In the genomic region with DNA sequence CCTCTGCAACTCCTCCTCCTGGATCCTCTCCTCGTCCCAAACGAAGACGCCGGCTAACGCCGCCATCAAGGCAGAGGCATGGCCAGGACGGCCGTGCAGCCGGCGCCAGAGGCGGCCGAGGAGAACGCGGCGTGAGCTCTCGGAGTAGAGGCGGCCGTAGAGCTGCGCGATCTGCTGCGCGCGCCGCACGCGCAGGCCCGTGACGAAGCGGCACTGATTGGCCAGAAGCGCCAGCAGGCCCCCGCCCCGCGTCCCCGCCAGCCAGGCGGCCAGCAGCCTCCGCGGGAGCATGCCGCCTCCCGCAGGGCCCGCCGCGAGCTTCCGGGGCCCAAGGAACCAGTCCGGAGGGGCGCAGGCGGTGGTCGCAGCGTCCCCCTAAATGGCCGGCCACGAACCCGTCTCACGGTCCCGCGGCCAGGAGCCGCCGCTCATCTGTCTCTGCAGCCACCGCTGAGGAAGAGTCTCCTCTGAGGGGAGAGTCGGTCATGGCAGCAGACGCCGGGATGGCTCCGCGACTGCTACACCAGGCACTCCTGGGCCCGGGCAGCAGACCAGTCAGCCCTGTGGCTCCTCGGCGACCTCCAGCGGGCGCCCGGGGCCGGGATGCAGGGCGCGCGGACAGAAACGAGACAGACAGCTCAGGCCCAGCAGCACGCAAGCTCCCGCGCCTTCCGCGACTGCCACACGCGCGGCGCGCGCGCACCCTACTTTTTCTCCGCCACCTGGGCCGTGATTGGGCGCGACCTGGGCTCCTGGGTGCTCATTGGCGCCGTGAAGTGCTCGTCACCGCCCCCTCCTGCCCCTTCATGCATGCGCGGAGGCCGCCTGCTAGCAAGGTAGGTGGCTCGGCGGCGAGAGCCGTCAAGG, we compare ENCODE assay signal across 1 cellular context.
TF ChIP-seq lines count a peak whose summit lies in the region.

A gene with protein sequence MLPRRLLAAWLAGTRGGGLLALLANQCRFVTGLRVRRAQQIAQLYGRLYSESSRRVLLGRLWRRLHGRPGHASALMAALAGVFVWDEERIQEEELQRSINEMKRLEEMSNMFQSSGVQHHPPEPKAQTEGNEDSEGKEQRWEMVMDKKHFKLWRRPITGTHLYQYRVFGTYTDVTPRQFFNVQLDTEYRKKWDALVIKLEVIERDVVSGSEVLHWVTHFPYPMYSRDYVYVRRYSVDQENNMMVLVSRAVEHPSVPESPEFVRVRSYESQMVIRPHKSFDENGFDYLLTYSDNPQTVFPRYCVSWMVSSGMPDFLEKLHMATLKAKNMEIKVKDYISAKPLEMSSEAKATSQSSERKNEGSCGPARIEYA (minus strand): TSS at position 684 of the 867 bp plus-strand sequence. CDS start 393 bp downstream, at position 291.

TF ChIP-seq in HepG2, 621 proteins besides CTCF, POLR2A, EP300 and RAD21 (continued from another document and continues in another):
- TF ChIP-seq, protein P1, sequence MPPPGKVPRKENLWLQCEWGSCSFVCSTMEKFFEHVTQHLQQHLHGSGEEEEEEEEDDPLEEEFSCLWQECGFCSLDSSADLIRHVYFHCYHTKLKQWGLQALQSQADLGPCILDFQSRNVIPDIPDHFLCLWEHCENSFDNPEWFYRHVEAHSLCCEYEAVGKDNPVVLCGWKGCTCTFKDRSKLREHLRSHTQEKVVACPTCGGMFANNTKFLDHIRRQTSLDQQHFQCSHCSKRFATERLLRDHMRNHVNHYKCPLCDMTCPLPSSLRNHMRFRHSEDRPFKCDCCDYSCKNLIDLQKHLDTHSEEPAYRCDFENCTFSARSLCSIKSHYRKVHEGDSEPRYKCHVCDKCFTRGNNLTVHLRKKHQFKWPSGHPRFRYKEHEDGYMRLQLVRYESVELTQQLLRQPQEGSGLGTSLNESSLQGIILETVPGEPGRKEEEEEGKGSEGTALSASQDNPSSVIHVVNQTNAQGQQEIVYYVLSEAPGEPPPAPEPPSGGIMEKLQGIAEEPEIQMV (CRISPR knock-in tag; IDR thresholded peaks at IDR 0.05; ENCODE audit: low read depth): peak; percentile 86
- TF ChIP-seq, protein P2, sequence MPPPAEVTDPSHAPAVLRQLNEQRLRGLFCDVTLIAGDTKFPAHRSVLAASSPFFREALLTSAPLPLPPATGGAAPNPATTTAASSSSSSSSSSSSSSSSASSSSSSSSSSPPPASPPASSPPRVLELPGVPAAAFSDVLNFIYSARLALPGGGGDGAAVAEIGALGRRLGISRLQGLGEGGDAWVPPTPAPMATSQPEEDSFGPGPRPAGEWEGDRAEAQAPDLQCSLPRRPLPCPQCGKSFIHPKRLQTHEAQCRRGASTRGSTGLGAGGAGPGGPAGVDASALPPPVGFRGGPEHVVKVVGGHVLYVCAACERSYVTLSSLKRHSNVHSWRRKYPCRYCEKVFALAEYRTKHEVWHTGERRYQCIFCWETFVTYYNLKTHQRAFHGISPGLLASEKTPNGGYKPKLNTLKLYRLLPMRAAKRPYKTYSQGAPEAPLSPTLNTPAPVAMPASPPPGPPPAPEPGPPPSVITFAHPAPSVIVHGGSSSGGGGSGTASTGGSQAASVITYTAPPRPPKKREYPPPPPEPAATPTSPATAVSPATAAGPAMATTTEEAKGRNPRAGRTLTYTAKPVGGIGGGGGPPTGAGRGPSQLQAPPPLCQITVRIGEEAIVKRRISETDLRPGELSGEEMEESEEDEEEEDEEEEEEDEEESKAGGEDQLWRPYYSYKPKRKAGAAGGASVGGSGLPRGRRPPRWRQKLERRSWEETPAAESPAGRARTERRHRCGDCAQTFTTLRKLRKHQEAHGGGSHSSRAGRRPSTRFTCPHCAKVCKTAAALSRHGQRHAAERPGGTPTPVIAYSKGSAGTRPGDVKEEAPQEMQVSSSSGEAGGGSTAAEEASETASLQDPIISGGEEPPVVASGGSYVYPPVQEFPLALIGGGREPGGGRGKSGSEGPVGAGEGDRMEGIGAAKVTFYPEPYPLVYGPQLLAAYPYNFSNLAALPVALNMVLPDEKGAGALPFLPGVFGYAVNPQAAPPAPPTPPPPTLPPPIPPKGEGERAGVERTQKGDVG (CRISPR knock-in tag; IDR thresholded peaks at IDR 0.05; ENCODE audit: borderline replicate concordance): 0 out of 2 replicates have a peak, but pooled peaks have one; percentile 82
- TF ChIP-seq MTF1 (CRISPR knock-in tag; IDR thresholded peaks at IDR 0.05): no peak
- TF ChIP-seq, protein P3, sequence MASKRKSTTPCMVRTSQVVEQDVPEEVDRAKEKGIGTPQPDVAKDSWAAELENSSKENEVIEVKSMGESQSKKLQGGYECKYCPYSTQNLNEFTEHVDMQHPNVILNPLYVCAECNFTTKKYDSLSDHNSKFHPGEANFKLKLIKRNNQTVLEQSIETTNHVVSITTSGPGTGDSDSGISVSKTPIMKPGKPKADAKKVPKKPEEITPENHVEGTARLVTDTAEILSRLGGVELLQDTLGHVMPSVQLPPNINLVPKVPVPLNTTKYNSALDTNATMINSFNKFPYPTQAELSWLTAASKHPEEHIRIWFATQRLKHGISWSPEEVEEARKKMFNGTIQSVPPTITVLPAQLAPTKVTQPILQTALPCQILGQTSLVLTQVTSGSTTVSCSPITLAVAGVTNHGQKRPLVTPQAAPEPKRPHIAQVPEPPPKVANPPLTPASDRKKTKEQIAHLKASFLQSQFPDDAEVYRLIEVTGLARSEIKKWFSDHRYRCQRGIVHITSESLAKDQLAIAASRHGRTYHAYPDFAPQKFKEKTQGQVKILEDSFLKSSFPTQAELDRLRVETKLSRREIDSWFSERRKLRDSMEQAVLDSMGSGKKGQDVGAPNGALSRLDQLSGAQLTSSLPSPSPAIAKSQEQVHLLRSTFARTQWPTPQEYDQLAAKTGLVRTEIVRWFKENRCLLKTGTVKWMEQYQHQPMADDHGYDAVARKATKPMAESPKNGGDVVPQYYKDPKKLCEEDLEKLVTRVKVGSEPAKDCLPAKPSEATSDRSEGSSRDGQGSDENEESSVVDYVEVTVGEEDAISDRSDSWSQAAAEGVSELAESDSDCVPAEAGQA (IDR thresholded peaks at IDR 0.05; ENCODE audit: low read depth): peak; percentile 88; the same call in 1 of the 2 replicates
- TF ChIP-seq, protein P3 (CRISPR knock-in tag; IDR thresholded peaks at IDR 0.05; ENCODE audit: borderline replicate concordance): no peak; the same call in 1 of the 2 replicates
- no peak; the same call in 1 of the 2 replicates for TF ChIP-seq SOX5 (CRISPR knock-in tag; IDR thresholded peaks at IDR 0.05; ENCODE audit: borderline replicate concordance)
- TF ChIP-seq, protein P4, sequence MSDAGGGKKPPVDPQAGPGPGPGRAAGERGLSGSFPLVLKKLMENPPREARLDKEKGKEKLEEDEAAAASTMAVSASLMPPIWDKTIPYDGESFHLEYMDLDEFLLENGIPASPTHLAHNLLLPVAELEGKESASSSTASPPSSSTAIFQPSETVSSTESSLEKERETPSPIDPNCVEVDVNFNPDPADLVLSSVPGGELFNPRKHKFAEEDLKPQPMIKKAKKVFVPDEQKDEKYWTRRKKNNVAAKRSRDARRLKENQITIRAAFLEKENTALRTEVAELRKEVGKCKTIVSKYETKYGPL (CRISPR knock-in tag; IDR thresholded peaks at IDR 0.05): no peak
- TF ChIP-seq, protein P5, sequence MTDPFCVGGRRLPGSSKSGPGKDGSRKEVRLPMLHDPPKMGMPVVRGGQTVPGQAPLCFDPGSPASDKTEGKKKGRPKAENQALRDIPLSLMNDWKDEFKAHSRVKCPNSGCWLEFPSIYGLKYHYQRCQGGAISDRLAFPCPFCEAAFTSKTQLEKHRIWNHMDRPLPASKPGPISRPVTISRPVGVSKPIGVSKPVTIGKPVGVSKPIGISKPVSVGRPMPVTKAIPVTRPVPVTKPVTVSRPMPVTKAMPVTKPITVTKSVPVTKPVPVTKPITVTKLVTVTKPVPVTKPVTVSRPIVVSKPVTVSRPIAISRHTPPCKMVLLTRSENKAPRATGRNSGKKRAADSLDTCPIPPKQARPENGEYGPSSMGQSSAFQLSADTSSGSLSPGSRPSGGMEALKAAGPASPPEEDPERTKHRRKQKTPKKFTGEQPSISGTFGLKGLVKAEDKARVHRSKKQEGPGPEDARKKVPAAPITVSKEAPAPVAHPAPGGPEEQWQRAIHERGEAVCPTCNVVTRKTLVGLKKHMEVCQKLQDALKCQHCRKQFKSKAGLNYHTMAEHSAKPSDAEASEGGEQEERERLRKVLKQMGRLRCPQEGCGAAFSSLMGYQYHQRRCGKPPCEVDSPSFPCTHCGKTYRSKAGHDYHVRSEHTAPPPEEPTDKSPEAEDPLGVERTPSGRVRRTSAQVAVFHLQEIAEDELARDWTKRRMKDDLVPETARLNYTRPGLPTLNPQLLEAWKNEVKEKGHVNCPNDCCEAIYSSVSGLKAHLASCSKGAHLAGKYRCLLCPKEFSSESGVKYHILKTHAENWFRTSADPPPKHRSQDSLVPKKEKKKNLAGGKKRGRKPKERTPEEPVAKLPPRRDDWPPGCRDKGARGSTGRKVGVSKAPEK (CRISPR knock-in tag; IDR thresholded peaks at IDR 0.05; ENCODE audit: borderline replicate concordance): 0 out of 2 replicates have a peak, but pooled peaks have one; percentile 55
- peak; percentile 69; the same call in 1 of the 2 replicates for TF ChIP-seq MTA1 (CRISPR knock-in tag; IDR thresholded peaks at IDR 0.05; ENCODE audit: borderline replicate concordance)
- peak; percentile 81; the same call in 1 of the 2 replicates for TF ChIP-seq HOXD1 (CRISPR knock-in tag; IDR thresholded peaks at IDR 0.05)
- TF ChIP-seq ZNF792 (CRISPR knock-in tag; IDR thresholded peaks at IDR 0.05): peak; percentile 81
- TF ChIP-seq ZNF430 (CRISPR knock-in tag; IDR thresholded peaks at IDR 0.05): peak; percentile 98
- no peak for TF ChIP-seq CBX2 (IDR thresholded peaks at IDR 0.05; ENCODE audit: low read depth, low read length)
- no peak for TF ChIP-seq CBX2 (CRISPR knock-in tag; IDR thresholded peaks at IDR 0.05; ENCODE audit: low read depth)
- peak; percentile 93 for TF ChIP-seq HNF4A (CRISPR knock-in tag; IDR thresholded peaks at IDR 0.05)
- no peak; the same call in none of the 2 replicates for TF ChIP-seq ONECUT2 (CRISPR knock-in tag; IDR thresholded peaks at IDR 0.05)
- peak; percentile 24; the same call in 1 of the 2 replicates for TF ChIP-seq ZKSCAN8 (CRISPR knock-in tag; IDR thresholded peaks at IDR 0.05; ENCODE audit: borderline replicate concordance)
- no peak for TF ChIP-seq PCBP2 (optimal IDR thresholded peaks at IDR 0.05; ENCODE audit: low read depth, low read length, poor library complexity, severe bottlenecking)
- peak; percentile 53 for TF ChIP-seq RFX5 (IDR thresholded peaks at IDR 0.05; ENCODE audit: low read depth, low read length)
- TF ChIP-seq, protein P6, sequence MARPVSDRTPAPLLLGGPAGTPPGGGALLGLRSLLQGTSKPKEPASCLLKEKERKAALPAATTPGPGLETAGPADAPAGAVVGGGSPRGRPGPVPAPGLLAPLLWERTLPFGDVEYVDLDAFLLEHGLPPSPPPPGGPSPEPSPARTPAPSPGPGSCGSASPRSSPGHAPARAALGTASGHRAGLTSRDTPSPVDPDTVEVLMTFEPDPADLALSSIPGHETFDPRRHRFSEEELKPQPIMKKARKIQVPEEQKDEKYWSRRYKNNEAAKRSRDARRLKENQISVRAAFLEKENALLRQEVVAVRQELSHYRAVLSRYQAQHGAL (CRISPR knock-in tag; IDR thresholded peaks at IDR 0.05; ENCODE audit: not compliant biosample characterization): no peak
- TF ChIP-seq, protein P7, sequence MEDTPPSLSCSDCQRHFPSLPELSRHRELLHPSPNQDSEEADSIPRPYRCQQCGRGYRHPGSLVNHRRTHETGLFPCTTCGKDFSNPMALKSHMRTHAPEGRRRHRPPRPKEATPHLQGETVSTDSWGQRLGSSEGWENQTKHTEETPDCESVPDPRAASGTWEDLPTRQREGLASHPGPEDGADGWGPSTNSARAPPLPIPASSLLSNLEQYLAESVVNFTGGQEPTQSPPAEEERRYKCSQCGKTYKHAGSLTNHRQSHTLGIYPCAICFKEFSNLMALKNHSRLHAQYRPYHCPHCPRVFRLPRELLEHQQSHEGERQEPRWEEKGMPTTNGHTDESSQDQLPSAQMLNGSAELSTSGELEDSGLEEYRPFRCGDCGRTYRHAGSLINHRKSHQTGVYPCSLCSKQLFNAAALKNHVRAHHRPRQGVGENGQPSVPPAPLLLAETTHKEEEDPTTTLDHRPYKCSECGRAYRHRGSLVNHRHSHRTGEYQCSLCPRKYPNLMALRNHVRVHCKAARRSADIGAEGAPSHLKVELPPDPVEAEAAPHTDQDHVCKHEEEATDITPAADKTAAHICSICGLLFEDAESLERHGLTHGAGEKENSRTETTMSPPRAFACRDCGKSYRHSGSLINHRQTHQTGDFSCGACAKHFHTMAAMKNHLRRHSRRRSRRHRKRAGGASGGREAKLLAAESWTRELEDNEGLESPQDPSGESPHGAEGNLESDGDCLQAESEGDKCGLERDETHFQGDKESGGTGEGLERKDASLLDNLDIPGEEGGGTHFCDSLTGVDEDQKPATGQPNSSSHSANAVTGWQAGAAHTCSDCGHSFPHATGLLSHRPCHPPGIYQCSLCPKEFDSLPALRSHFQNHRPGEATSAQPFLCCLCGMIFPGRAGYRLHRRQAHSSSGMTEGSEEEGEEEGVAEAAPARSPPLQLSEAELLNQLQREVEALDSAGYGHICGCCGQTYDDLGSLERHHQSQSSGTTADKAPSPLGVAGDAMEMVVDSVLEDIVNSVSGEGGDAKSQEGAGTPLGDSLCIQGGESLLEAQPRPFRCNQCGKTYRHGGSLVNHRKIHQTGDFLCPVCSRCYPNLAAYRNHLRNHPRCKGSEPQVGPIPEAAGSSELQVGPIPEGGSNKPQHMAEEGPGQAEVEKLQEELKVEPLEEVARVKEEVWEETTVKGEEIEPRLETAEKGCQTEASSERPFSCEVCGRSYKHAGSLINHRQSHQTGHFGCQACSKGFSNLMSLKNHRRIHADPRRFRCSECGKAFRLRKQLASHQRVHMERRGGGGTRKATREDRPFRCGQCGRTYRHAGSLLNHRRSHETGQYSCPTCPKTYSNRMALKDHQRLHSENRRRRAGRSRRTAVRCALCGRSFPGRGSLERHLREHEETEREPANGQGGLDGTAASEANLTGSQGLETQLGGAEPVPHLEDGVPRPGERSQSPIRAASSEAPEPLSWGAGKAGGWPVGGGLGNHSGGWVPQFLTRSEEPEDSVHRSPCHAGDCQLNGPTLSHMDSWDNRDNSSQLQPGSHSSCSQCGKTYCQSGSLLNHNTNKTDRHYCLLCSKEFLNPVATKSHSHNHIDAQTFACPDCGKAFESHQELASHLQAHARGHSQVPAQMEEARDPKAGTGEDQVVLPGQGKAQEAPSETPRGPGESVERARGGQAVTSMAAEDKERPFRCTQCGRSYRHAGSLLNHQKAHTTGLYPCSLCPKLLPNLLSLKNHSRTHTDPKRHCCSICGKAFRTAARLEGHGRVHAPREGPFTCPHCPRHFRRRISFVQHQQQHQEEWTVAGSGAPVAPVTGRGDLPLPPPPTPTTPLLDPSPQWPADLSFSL (CRISPR knock-in tag; IDR thresholded peaks at IDR 0.05): no peak
- TF ChIP-seq IRF2 (CRISPR knock-in tag; IDR thresholded peaks at IDR 0.05): peak; percentile 52; the same call in 1 of the 2 replicates
- no peak for TF ChIP-seq ZNF337 (CRISPR knock-in tag; IDR thresholded peaks at IDR 0.05; ENCODE audit: borderline replicate concordance, low read depth)
- TF ChIP-seq ZFP41 (CRISPR knock-in tag; IDR thresholded peaks at IDR 0.05; ENCODE audit: borderline replicate concordance): peak; percentile 74; the same call in 1 of the 2 replicates
